ENCODE assay signal across 9 cellular contexts in genomic region chr18:63079114-63079513, GRCh38.
DNase-seq lines count a peak whose midpoint lies in the region; ATAC-seq lines count a peak whose summit lies in the region.
"Had no signal": no experiment of that assay in that cellular context is flagged by ENCODE, and none has a peak within 500 bp of the region (broad histone marks: within the 10 kb centered on the region; RNA-seq: fewer than 3 reads in every experiment).

No MANE protein-coding gene starts in this region.

- intact Hi-C loops in Right ventricle myocardium inferior (cut with DNase I) = no loop called here

- DNase-seq in AML-193 (lab: John Stamatoyannopoulos, UW) (peak; percentile 78 to 79), RPMI8226 (peak; percentile 44), Right ventricle myocardium inferior (ENCODE audit: missing footprints) (no peak), NCI-H1092 treated with DMSO at 0.1 percent for 48 hours (lab: John Stamatoyannopoulos, UW) (no peak), foreskin melanocyte (no peak)
- no peak for DNase-seq in activated effector memory CD4-positive, alpha-beta T cell treated with Interleukin-2 at 50 U/mL for 16 hours
- DNase-seq: NCI-H1694 treated with DMSO at 0.1 percent for 48 hours had no signal

- peak; percentile 34 for ATAC-seq in GM18870 (IDR thresholded peaks at IDR 0.05; ENCODE audit: unreplicated experiment)
- peak; percentile 31 for ATAC-seq in HG03095 (IDR thresholded peaks at IDR 0.05; ENCODE audit: unreplicated experiment)
- ATAC-seq in Right ventricle myocardium inferior = no peak

Comparison
In these comparisons a context has a peak if more than half of its experiments do, and no peak if none do; other contexts are left out.
1. DNase-seq: peak in AML-193 (2 of 2) and RPMI8226 (single experiment); none in Right ventricle myocardium inferior (single experiment), NCI-H1092 treated with DMSO at 0.1 percent for 48 hours (single experiment), foreskin melanocyte (single experiment) and activated effector memory CD4-positive, alpha-beta T cell treated with Interleukin-2 at 50 U/mL for 16 hours (single experiment).